Comparison of ENCODE assay signal across 10 cellular contexts in genomic region chr6:53862517-53863457, GRCh38.
DNase-seq lines count a peak whose midpoint lies in the region; ATAC-seq and TF ChIP-seq lines count a peak whose summit lies in the region.
"Had no signal": no experiment of that assay in that cellular context is flagged by ENCODE, and none has a peak within 500 bp of the region (broad histone marks: within the 10 kb centered on the region; RNA-seq: fewer than 3 reads in every experiment).

No MANE protein-coding gene starts in this region.

- no peak for TF ChIP-seq CTCF in heart left ventricle (IDR thresholded peaks at IDR 0.05)
- no peak for TF ChIP-seq CTCF in coronary artery (IDR thresholded peaks at IDR 0.05)
- no peak for TF ChIP-seq CTCF in transverse colon (IDR thresholded peaks at IDR 0.05)
- TF ChIP-seq CTCF in colonic mucosa (IDR thresholded peaks at IDR 0.05), result no peak

- peak in 3 of 4 donors; percentile 19 to 51 (median 25) for ATAC-seq in heart left ventricle
- ATAC-seq in HG03469 (IDR thresholded peaks at IDR 0.05; ENCODE audit: unreplicated experiment), result no peak

- H3K9me3 ChIP-seq in heart left ventricle (no peaks in the 10 kb centered on the region), transverse colon (no peaks in the 10 kb centered on the region), colonic mucosa (no peaks in the 10 kb centered on the region)

- WGBS in heart left ventricle, 4 donors, result 68 to 86% (median 78%) methylated on average over 9 of the region's 9 CpGs
- 57 to 73% methylated on average over 5 to 9 of the region's 9 CpGs for WGBS in transverse colon (ENCODE audit: low coverage in 1 of 2), 2 donors

- H3K27me3 ChIP-seq in heart left ventricle (no peaks in the 10 kb centered on the region), transverse colon (no peaks in the 10 kb centered on the region), colonic mucosa (no peaks in the 10 kb centered on the region)

- H3K36me3 ChIP-seq in heart left ventricle (no peaks in the 10 kb centered on the region), transverse colon (no peaks in the 10 kb centered on the region), colonic mucosa (no peaks in the 10 kb centered on the region)

- intact Hi-C loops in heart left ventricle (cut with DNase I) (no loop called here), cardiac septum (cut with DNase I) (loop anchor here (10.0 kb wide), 1 partner anchor 72 kb away; no protein-coding TSS in a partner anchor), transverse colon (cut with DNase I; ENCODE audit: low total_unique reads) (no loop called here), colonic mucosa (cut with DNase I) (no loop called here)

- peaks cover 0 to 41% (median 11%) of the 10 kb centered on the region in 12 donors for H3K4me1 ChIP-seq in heart left ventricle
- peaks cover 0 to 24% (median 9%) of the 10 kb centered on the region in 4 donors for H3K4me1 ChIP-seq in transverse colon
- no peaks in the 10 kb centered on the region for H3K4me1 ChIP-seq in colonic mucosa

- TF ChIP-seq POLR2A in heart left ventricle (IDR thresholded peaks at IDR 0.05) (no peak), transverse colon (IDR thresholded peaks at IDR 0.05) (no peak)

- H3K4me3 ChIP-seq in heart left ventricle, result no peak overlapping the region
- no peak overlapping the region for H3K4me3 ChIP-seq in coronary artery
- H3K4me3 ChIP-seq in transverse colon, result no peak overlapping the region
- H3K4me3 ChIP-seq in colonic mucosa, result no peak overlapping the region

- TF ChIP-seq EP300 in transverse colon (IDR thresholded peaks at IDR 0.05; ENCODE audit: low read depth), result no peak

- in situ Hi-C loops in transverse colon (cut with MboI; ENCODE audit: low pct_ligation_motif_present in 1 of 4, low pct_unique_long_range_greater_than_20kb in 1 of 4, low sequenced_read_pairs in 3 of 4), result no loop called here

- peak overlapping the region in 4 of 12 donors; percentile 12 to 69 (median 32) for H3K27ac ChIP-seq in heart left ventricle
- H3K27ac ChIP-seq in coronary artery, result peak overlapping the region; percentile 3 to 19
- peak overlapping the region; percentile 39 to 73 (median 52) for H3K27ac ChIP-seq in transverse colon
- H3K27ac ChIP-seq in colonic mucosa, result no peak overlapping the region

- DNase-seq in heart left ventricle (no peak), cardiac septum (ENCODE audit: low spot score) (no peak), coronary artery (ENCODE audit: low spot score) (no peak), midbrain (lab: John Stamatoyannopoulos, UW) (peak; percentile 49), transverse colon (no peak), NCI-H187 (lab: John Stamatoyannopoulos, UW) (no peak), colonic mucosa (no peak)
- DNase-seq: naive B cell, NCI-H1436 treated with DMSO at 0.1 percent for 48 hours had no signal

- H3K9ac ChIP-seq in colonic mucosa (ENCODE audit: low read depth in 2 of 2, low read length in 2 of 2), result no peak overlapping the region
